1 cellular context compared by ENCODE assay signal in the genomic region with DNA sequence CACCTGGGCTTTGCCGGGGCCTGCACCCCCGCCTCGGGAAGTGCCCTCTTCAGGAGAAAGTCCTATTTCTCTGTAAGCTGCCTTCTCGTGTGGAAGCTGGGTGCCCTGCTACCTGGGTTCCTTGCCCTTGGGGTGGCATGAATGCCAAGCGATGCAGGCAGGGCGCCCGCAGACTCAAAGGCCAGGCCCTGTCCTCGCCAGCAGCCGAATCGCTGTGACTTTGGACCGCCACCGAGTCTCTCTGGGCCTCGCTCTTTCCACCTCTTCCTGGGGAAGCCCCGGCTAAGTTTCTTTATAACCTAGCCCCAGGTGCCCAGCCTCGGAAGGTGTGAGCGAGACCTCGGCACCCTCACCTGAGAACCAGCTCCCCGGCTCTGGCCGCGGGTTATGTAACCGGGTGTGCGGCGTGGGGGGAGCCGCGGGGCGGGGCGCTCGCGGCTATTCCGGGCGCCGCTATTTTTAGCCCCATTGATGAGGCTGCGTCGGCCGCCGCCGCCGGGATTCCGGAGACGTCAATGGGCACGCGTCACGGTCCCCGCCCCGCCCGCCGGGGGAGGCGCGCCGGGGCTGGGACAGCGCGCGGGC.
A peak's percentile ranks its signal among the peaks of the same experiment; 100 is the strongest.
TF ChIP-seq lines count a peak whose summit lies in the region.

No MANE protein-coding gene starts in this region.

TF ChIP-seq in GM12878, 131 proteins besides CTCF, POLR2A, EP300 and RAD21 (continues in another document):
- TF ChIP-seq SP1 (IDR thresholded peaks at IDR 0.05; ENCODE audit: low read depth, low read length) (peak; percentile 47), DPF2 (IDR thresholded peaks at IDR 0.05) (peak; percentile 58), YY1 (IDR thresholded peaks at IDR 0.05; ENCODE audit: low read depth, low read length) (no peak), SIN3A (IDR thresholded peaks at IDR 0.05; ENCODE audit: low read depth, low read length) (0 out of 2 replicates have a peak, but pooled peaks have one; percentile 44), KAT2A (conservative IDR thresholded peaks at IDR 0.05; ENCODE audit: control insufficient read depth, low read depth, low read length) (no peak), TARDBP (IDR thresholded peaks at IDR 0.05; ENCODE audit: borderline replicate concordance) (no peak), BMI1 (IDR thresholded peaks at IDR 0.05; ENCODE audit: borderline replicate concordance) (no peak), ZNF217 (IDR thresholded peaks at IDR 0.05) (0 out of 2 replicates have a peak, but pooled peaks have one; percentile 40), ZNF384 (IDR thresholded peaks at IDR 0.05; ENCODE audit: borderline replicate concordance, low read depth, low read length) (no peak), ZNF24 (IDR thresholded peaks at IDR 0.05) (no peak), MEF2A (IDR thresholded peaks at IDR 0.05; ENCODE audit: insufficient read depth, low read depth, low read length) (peak; percentile 95), CHD1 (IDR thresholded peaks at IDR 0.05; ENCODE audit: low read depth, low read length) (0 out of 2 replicates have a peak, but pooled peaks have one; percentile 59), HDGF (IDR thresholded peaks at IDR 0.05) (no peak), MLLT1 (IDR thresholded peaks at IDR 0.05) (0 out of 2 replicates have a peak, but pooled peaks have one; percentile 53), MTA3 (IDR thresholded peaks at IDR 0.05; ENCODE audit: borderline replicate concordance, low read length) (no peak), EED (IDR thresholded peaks at IDR 0.05; ENCODE audit: low read depth) (peak; percentile 44; the same call in 1 of the 2 replicates), POLR2AphosphoS5 (IDR thresholded peaks at IDR 0.05; ENCODE audit: low read length) (no peak), SREBF2 (IDR thresholded peaks at IDR 0.05; ENCODE audit: low read length) (no peak), NRF1 (conservative IDR thresholded peaks at IDR 0.05; ENCODE audit: low read depth, low read length) (no peak), ASH2L (IDR thresholded peaks at IDR 0.05; ENCODE audit: borderline replicate concordance, low read depth) (no peak), ZBTB40 (IDR thresholded peaks at IDR 0.05; ENCODE audit: borderline replicate concordance) (peak; percentile 15; the same call in 1 of the 2 replicates), STAT3 (IDR thresholded peaks at IDR 0.05; ENCODE audit: low read depth, low read length) (no peak), KLF5 (IDR thresholded peaks at IDR 0.05; ENCODE audit: partially characterized antibody) (peak; percentile 60), WRNIP1 (IDR thresholded peaks at IDR 0.05; ENCODE audit: borderline replicate concordance, low read depth, low read length) (no peak), TCF3 (IDR thresholded peaks at IDR 0.05; ENCODE audit: borderline replicate concordance, insufficient read depth, low read depth, low read length) (peak; percentile 10; the same call in 1 of the 2 replicates), RB1 (IDR thresholded peaks at IDR 0.05; ENCODE audit: borderline replicate concordance) (no peak), KDM1A (IDR thresholded peaks at IDR 0.05; ENCODE audit: borderline replicate concordance) (no peak), ZNF622 (IDR thresholded peaks at IDR 0.05) (no peak), ATF7 (IDR thresholded peaks at IDR 0.05; ENCODE audit: low read depth) (peak; percentile 54; the same call in 1 of the 2 replicates), CHD4 (IDR thresholded peaks at IDR 0.05) (no peak), SIX5 (IDR thresholded peaks at IDR 0.05; ENCODE audit: low read depth, low read length, severe bottlenecking) (no peak), NBN (IDR thresholded peaks at IDR 0.05) (peak; percentile 53; the same call in 1 of the 2 replicates), IKZF2 (IDR thresholded peaks at IDR 0.05) (peak; percentile 51 to 56; a peak in 2 of 4 replicates), PAX5 (IDR thresholded peaks at IDR 0.05; ENCODE audit: borderline replicate concordance, low read depth, low read length) (peak; percentile 67; the same call in 1 of the 2 replicates), NKRF (conservative IDR thresholded peaks at IDR 0.05) (no peak), BCL11A (IDR thresholded peaks at IDR 0.05; ENCODE audit: low read depth, low read length) (peak; percentile 41; the same call in 1 of the 2 replicates), HDAC6 (IDR thresholded peaks at IDR 0.05; ENCODE audit: unreplicated experiment) (no peak), ETV6 (conservative IDR thresholded peaks at IDR 0.05 in 1 of 2, IDR thresholded peaks at IDR 0.05 in 1 of 2; ENCODE audit: borderline replicate concordance in 1 of 2, low read depth in 1 of 2) (no peak), SPI1 (IDR thresholded peaks at IDR 0.05; ENCODE audit: borderline replicate concordance, insufficient read depth, low read depth, low read length) (no peak), EGR1 (IDR thresholded peaks at IDR 0.05; ENCODE audit: borderline replicate concordance in 1 of 2, low read depth in 2 of 2, low read length in 2 of 2) (peak in 1 of 2 experiments; percentile 43; a peak in 1 of 3 replicates), NR2F1 (conservative IDR thresholded peaks at IDR 0.05) (no peak), BHLHE40 (IDR thresholded peaks at IDR 0.05; ENCODE audit: borderline replicate concordance in 1 of 2, low read depth in 2 of 2, low read length in 1 of 2) (peak; percentile 87 to 94), PML (IDR thresholded peaks at IDR 0.05; ENCODE audit: low read length) (no peak)
- TF ChIP-seq, protein P1, sequence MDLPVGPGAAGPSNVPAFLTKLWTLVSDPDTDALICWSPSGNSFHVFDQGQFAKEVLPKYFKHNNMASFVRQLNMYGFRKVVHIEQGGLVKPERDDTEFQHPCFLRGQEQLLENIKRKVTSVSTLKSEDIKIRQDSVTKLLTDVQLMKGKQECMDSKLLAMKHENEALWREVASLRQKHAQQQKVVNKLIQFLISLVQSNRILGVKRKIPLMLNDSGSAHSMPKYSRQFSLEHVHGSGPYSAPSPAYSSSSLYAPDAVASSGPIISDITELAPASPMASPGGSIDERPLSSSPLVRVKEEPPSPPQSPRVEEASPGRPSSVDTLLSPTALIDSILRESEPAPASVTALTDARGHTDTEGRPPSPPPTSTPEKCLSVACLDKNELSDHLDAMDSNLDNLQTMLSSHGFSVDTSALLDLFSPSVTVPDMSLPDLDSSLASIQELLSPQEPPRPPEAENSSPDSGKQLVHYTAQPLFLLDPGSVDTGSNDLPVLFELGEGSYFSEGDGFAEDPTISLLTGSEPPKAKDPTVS (IDR thresholded peaks at IDR 0.05; ENCODE audit: low read depth, low read length), result no peak
- TF ChIP-seq, protein P2, sequence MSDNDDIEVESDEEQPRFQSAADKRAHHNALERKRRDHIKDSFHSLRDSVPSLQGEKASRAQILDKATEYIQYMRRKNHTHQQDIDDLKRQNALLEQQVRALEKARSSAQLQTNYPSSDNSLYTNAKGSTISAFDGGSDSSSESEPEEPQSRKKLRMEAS (IDR thresholded peaks at IDR 0.05; ENCODE audit: low read depth, low read length), result peak; percentile 22; the same call in 1 of the 2 replicates
- TF ChIP-seq, protein P3, sequence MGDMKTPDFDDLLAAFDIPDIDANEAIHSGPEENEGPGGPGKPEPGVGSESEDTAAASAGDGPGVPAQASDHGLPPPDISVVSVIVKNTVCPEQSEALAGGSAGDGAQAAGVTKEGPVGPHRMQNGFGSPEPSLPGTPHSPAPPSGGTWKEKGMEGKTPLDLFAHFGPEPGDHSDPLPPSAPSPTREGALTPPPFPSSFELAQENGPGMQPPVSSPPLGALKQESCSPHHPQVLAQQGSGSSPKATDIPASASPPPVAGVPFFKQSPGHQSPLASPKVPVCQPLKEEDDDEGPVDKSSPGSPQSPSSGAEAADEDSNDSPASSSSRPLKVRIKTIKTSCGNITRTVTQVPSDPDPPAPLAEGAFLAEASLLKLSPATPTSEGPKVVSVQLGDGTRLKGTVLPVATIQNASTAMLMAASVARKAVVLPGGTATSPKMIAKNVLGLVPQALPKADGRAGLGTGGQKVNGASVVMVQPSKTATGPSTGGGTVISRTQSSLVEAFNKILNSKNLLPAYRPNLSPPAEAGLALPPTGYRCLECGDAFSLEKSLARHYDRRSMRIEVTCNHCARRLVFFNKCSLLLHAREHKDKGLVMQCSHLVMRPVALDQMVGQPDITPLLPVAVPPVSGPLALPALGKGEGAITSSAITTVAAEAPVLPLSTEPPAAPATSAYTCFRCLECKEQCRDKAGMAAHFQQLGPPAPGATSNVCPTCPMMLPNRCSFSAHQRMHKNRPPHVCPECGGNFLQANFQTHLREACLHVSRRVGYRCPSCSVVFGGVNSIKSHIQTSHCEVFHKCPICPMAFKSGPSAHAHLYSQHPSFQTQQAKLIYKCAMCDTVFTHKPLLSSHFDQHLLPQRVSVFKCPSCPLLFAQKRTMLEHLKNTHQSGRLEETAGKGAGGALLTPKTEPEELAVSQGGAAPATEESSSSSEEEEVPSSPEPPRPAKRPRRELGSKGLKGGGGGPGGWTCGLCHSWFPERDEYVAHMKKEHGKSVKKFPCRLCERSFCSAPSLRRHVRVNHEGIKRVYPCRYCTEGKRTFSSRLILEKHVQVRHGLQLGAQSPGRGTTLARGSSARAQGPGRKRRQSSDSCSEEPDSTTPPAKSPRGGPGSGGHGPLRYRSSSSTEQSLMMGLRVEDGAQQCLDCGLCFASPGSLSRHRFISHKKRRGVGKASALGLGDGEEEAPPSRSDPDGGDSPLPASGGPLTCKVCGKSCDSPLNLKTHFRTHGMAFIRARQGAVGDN (IDR thresholded peaks at IDR 0.05), result no peak
- TF ChIP-seq, protein P4, sequence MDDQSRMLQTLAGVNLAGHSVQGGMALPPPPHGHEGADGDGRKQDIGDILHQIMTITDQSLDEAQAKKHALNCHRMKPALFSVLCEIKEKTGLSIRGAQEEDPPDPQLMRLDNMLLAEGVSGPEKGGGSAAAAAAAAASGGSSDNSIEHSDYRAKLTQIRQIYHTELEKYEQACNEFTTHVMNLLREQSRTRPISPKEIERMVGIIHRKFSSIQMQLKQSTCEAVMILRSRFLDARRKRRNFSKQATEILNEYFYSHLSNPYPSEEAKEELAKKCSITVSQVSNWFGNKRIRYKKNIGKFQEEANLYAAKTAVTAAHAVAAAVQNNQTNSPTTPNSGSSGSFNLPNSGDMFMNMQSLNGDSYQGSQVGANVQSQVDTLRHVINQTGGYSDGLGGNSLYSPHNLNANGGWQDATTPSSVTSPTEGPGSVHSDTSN (IDR thresholded peaks at IDR 0.05; ENCODE audit: insufficient replicate concordance, low read depth, low read length), result no peak
- TF ChIP-seq, protein P5, sequence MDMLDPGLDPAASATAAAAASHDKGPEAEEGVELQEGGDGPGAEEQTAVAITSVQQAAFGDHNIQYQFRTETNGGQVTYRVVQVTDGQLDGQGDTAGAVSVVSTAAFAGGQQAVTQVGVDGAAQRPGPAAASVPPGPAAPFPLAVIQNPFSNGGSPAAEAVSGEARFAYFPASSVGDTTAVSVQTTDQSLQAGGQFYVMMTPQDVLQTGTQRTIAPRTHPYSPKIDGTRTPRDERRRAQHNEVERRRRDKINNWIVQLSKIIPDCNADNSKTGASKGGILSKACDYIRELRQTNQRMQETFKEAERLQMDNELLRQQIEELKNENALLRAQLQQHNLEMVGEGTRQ (IDR thresholded peaks at IDR 0.05; ENCODE audit: borderline replicate concordance, low read depth, low read length), result no peak
